Comparison of ENCODE assay signal across 21 cellular contexts in genomic region chr12:14814082-14814481, GRCh38. TPM values are rescaled to one million over a fixed set of nuclear protein-coding genes. Genes with fewer than 3 reads are reported as not detected.
DNase-seq lines count a peak whose midpoint lies in the region; ATAC-seq and TF ChIP-seq lines count a peak whose summit lies in the region.
"Had no signal": no experiment of that assay in that cellular context is flagged by ENCODE, and none has a peak within 500 bp of the region (broad histone marks: within the 10 kb centered on the region; RNA-seq: fewer than 3 reads in every experiment).

TSS of gene SMCO3 (minus strand) at chr12:14814182. CDS start at chr12:14806680, 7,502 bp downstream.

- no peak for TF ChIP-seq CTCF in choroid plexus epithelial cell (conservative IDR thresholded peaks at IDR 0.05; ENCODE audit: low read depth, low read length)
- TF ChIP-seq CTCF in neural cell (IDR thresholded peaks at IDR 0.05; ENCODE audit: poor library complexity, severe bottlenecking), result no peak

- H3F3A ChIP-seq in neural cell (ENCODE audit: insufficient read depth, low read length, poor library complexity, severe bottlenecking), result no peaks in the 10 kb centered on the region

- peaks cover 11% of the 10 kb centered on the region for H3K36me3 Mint-ChIP-seq in stimulated activated memory B cell treated with anti-CD40 and anti-IgM and Interleukin-4, amounts not matched to agents 10 μg/mL and 1 μg/mL and 100 μg/mL, for 72 hours
- H3K36me3 Mint-ChIP-seq: CD4-positive, CD25-positive, alpha-beta regulatory T cell had no signal

- no peak for TF ChIP-seq EP300 in neural cell (conservative IDR thresholded peaks at IDR 0.05; ENCODE audit: poor library complexity, severe bottlenecking)

- peak within 1 kb of the TSS; percentile 39 for H3K27ac Mint-ChIP-seq in stimulated activated memory B cell treated with anti-CD40 and anti-IgM and Interleukin-4, amounts not matched to agents 10 μg/mL and 1 μg/mL and 100 μg/mL, for 72 hours
- H3K27ac Mint-ChIP-seq: GM23338 had no signal

- H3K4me3 Mint-ChIP-seq in stimulated activated memory B cell treated with anti-CD40 and anti-IgM and Interleukin-4, amounts not matched to agents 10 μg/mL and 1 μg/mL and 100 μg/mL, for 72 hours, result no peak within 1 kb of the TSS
- H3K4me3 Mint-ChIP-seq: GM23338 had no signal

- no peak within 1 kb of the TSS for H2AFZ ChIP-seq in neural cell (ENCODE audit: low read depth, low read length)
- H2AFZ ChIP-seq: GM23338 had no signal

- H3K27ac ChIP-seq in neural cell (ENCODE audit: low read length), result no peak within 1 kb of the TSS
- H3K27ac ChIP-seq: HL-60, KMS-11 had no signal

- H3K4me3 ChIP-seq in choroid plexus epithelial cell (ENCODE audit: low read depth, low read length) (no peak within 1 kb of the TSS), neural cell (ENCODE audit: low read length) (peak within 1 kb of the TSS; percentile 42)
- H3K4me3 ChIP-seq: GM23338 had no signal

- H3K9me3 ChIP-seq in neural cell (ENCODE audit: low read length), result no peaks in the 10 kb centered on the region
- H3K9me3 ChIP-seq: BE2C had no signal

- H3K9ac ChIP-seq in neural cell (ENCODE audit: low read length), result no peak within 1 kb of the TSS
- H3K9ac ChIP-seq: KMS-11 had no signal

- H4K20me1 ChIP-seq in neural cell (ENCODE audit: insufficient read depth), result no peaks in the 10 kb centered on the region

- TF ChIP-seq RAD21 in neural cell (conservative IDR thresholded peaks at IDR 0.05), result no peak

- ATAC-seq in stimulated activated memory B cell treated with anti-CD40 and anti-IgM and Interleukin-4, amounts not matched to agents 10 μg/mL and 1 μg/mL and 100 μg/mL, for 72 hours, result no peak
- no peak for ATAC-seq in GM19452 (IDR thresholded peaks at IDR 0.05; ENCODE audit: unreplicated experiment)
- ATAC-seq: GM23338, Panc1 had no signal

- no peaks in the 10 kb centered on the region for H3K36me3 ChIP-seq in neural cell (ENCODE audit: insufficient read depth, low read length)
- H3K36me3 ChIP-seq: BE2C had no signal

- peak; percentile 14 for DNase-seq in EH (ENCODE audit: low read depth)
- DNase-seq in choroid plexus epithelial cell (ENCODE audit: low read depth), result peak; percentile 31
- DNase-seq in NCI-H1417 treated with DMSO at 0.1 percent for 48 hours (lab: John Stamatoyannopoulos, UW), result no peak
- DNase-seq in AG20443 (ENCODE audit: low spot score), result no peak
- DNase-seq: BE2C; CD4-positive, CD25-positive, alpha-beta regulatory T cell; COR-L47; DMS 273 treated with DMSO at 0.1 percent for 48 hours; DND-41; HCEC 1CT; MM.1S; NCI-H1092 treated with DMSO at 0.1 percent for 48 hours; NCI-H1694; NCI-H2081 treated with DMSO at 0.1 percent for 48 hours had no signal

- H3K27me3 Mint-ChIP-seq in stimulated activated memory B cell treated with anti-CD40 and anti-IgM and Interleukin-4, amounts not matched to agents 10 μg/mL and 1 μg/mL and 100 μg/mL, for 72 hours, result no peaks in the 10 kb centered on the region

- no peaks in the 10 kb centered on the region for H3K9me2 ChIP-seq in neural cell (ENCODE audit: insufficient read depth, low read length)

- H3K9me3 Mint-ChIP-seq in stimulated activated memory B cell treated with anti-CD40 and anti-IgM and Interleukin-4, amounts not matched to agents 10 μg/mL and 1 μg/mL and 100 μg/mL, for 72 hours, result peaks cover 7% of the 10 kb centered on the region
- H3K9me3 Mint-ChIP-seq: GM23338 had no signal

- no peaks in the 10 kb centered on the region for H3K27me3 ChIP-seq in neural cell (ENCODE audit: insufficient read depth, low read depth, low read length)
- H3K27me3 ChIP-seq: BE2C had no signal

- peaks cover 16% of the 10 kb centered on the region for H3K4me1 Mint-ChIP-seq in stimulated activated memory B cell treated with anti-CD40 and anti-IgM and Interleukin-4, amounts not matched to agents 10 μg/mL and 1 μg/mL and 100 μg/mL, for 72 hours
- H3K4me1 Mint-ChIP-seq: GM23338 had no signal

- no peak within 1 kb of the TSS for H3K4me2 ChIP-seq in neural cell (ENCODE audit: low read length)
- H3K4me2 ChIP-seq: GM23338, KMS-11 had no signal

- no peaks in the 10 kb centered on the region for H3K79me2 ChIP-seq in neural cell (replicated peaks; ENCODE audit: insufficient read depth, low read length)

TF ChIP-seq in neural cell, 6 proteins besides CTCF, POLR2A, EP300 and RAD21:
- TF ChIP-seq EZH2 (IDR thresholded peaks at IDR 0.05; ENCODE audit: borderline replicate concordance, insufficient read depth, low read length, poor library complexity, severe bottlenecking) (no peak), TAF1 (IDR thresholded peaks at IDR 0.05; ENCODE audit: low read depth) (no peak), SMC3 (conservative IDR thresholded peaks at IDR 0.05; ENCODE audit: poor library complexity) (no peak)

RNA-seq across cellular contexts. Expression of gene SMCO3, which starts in this region (rescaled TPM):
- 2.7 and 3.7 TPM in 2 replicates for polyA plus RNA-seq in neural cell
- 6.1 and 10.7 TPM in 2 replicates for polyA minus RNA-seq in neural cell

Comparison
In these comparisons a context has a peak if more than half of its experiments do, and no peak if none do; other contexts are left out.
1. DNase-seq: peak in EH (single experiment) and choroid plexus epithelial cell (single experiment); none in NCI-H1417 treated with DMSO at 0.1 percent for 48 hours (single experiment) and AG20443 (single experiment).